In the genomic region with DNA sequence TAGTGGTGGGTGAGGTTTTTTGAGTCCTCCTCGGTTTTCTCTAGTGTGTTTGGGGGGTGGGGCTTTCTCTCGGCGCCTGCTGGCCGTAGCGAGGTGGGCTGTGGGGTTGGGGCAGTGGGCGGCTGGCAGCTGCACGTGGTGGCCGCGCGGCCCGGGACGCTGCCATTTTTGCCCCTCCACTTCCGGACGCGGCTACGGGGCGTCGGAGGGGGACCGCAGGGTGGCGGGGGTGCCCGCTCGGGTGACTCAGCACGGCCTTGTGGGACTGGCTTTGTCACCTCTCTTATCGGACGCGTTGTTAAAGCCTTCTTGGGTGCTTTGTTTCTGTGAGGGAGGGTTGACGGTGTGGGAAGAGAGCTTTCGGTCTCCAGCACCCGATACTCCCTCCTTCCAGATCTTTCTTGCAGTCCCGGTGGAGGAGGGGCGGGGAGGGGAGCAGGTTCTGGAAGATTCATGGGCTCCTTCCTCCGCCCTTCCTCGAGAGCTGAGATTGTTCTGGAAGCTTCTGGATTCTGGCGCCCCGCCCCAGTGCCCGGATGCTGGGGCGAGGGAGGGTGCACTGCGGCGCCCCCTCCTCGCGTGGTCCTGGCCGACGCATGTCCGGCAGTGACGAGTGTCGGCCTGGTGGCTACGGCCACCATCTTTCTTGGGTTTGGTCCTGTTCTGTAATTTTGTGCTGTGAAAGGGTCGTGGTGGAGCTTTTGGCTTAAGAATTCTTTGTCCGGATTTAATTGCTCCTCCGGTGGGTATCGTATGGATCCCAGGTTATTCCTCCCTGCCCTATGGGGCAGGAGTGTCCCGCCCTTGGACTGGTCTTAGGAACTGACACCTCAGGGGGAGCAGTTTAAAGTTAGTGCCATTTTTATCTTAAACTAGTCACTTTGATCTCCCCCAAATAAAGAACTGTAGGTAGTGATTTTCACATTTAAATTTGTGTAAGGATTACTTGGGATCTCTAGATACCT, we compare ENCODE assay signal across 1 cellular context.
A peak's percentile ranks its signal among the peaks of the same experiment; 100 is the strongest.
TF ChIP-seq lines count a peak whose summit lies in the region.

No MANE protein-coding gene starts in this region.

TF ChIP-seq in HepG2, 621 proteins besides CTCF, POLR2A, EP300 and RAD21 (continued from another document and continues in another):
- no peak for TF ChIP-seq CREBL2 (CRISPR knock-in tag; IDR thresholded peaks at IDR 0.05; ENCODE audit: borderline replicate concordance)
- no peak for TF ChIP-seq MLX (CRISPR knock-in tag; IDR thresholded peaks at IDR 0.05)
- no peak for TF ChIP-seq ZBTB40 (IDR thresholded peaks at IDR 0.05)
- no peak for TF ChIP-seq ZBTB40 (CRISPR knock-in tag; IDR thresholded peaks at IDR 0.05)
- peak; percentile 71 for TF ChIP-seq HNRNPK (IDR thresholded peaks at IDR 0.05; ENCODE audit: low read depth, low read length, poor library complexity, severe bottlenecking)
- peak; percentile 15; the same call in 1 of the 2 replicates for TF ChIP-seq ZNF782 (CRISPR knock-in tag; IDR thresholded peaks at IDR 0.05; ENCODE audit: borderline replicate concordance)
- no peak; the same call in 1 of the 2 replicates for TF ChIP-seq ZNF251 (CRISPR knock-in tag; IDR thresholded peaks at IDR 0.05)
- TF ChIP-seq REPIN1 (CRISPR knock-in tag; IDR thresholded peaks at IDR 0.05; ENCODE audit: borderline replicate concordance, low read depth): 0 out of 2 replicates have a peak, but pooled peaks have one; percentile 4
- no peak for TF ChIP-seq CBX1 (IDR thresholded peaks at IDR 0.05; ENCODE audit: low read depth)
- no peak for TF ChIP-seq GATA4 (IDR thresholded peaks at IDR 0.05; ENCODE audit: borderline replicate concordance, low read depth)
- TF ChIP-seq ZUFSP (CRISPR knock-in tag; IDR thresholded peaks at IDR 0.05; ENCODE audit: borderline replicate concordance): no peak
- no peak for TF ChIP-seq ZSCAN12 (CRISPR knock-in tag; IDR thresholded peaks at IDR 0.05)
- TF ChIP-seq, protein P1, sequence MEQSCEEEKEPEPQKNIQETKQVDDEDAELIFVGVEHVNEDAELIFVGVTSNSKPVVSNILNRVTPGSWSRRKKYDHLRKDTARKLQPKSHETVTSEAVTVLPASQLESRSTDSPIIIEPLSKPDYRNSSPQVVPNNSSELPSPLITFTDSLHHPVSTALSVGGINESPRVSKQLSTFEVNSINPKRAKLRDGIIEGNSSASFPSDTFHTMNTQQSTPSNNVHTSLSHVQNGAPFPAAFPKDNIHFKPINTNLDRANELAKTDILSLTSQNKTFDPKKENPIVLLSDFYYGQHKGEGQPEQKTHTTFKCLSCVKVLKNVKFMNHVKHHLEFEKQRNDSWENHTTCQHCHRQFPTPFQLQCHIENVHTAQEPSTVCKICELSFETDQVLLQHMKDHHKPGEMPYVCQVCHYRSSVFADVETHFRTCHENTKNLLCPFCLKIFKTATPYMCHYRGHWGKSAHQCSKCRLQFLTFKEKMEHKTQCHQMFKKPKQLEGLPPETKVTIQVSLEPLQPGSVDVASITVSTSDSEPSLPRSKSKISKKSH (CRISPR knock-in tag; IDR thresholded peaks at IDR 0.05; ENCODE audit: borderline replicate concordance): peak; percentile 77; the same call in 1 of the 2 replicates
- no peak for TF ChIP-seq PRMT3 (CRISPR knock-in tag; IDR thresholded peaks at IDR 0.05; ENCODE audit: borderline replicate concordance, low read depth)
- TF ChIP-seq POGZ (CRISPR knock-in tag; IDR thresholded peaks at IDR 0.05): no peak
- no peak for TF ChIP-seq WIZ (CRISPR knock-in tag; IDR thresholded peaks at IDR 0.05)
- no peak for TF ChIP-seq FOSL1 (CRISPR knock-in tag; IDR thresholded peaks at IDR 0.05; ENCODE audit: borderline replicate concordance)
- no peak for TF ChIP-seq FIP1L1 (IDR thresholded peaks at IDR 0.05; ENCODE audit: borderline replicate concordance, insufficient read depth, low read depth, low read length)
- no peak for TF ChIP-seq DNMT3B (CRISPR knock-in tag; conservative IDR thresholded peaks at IDR 0.05)
- TF ChIP-seq PAWR (CRISPR knock-in tag; IDR thresholded peaks at IDR 0.05; ENCODE audit: borderline replicate concordance): no peak
- no peak for TF ChIP-seq AKNA (CRISPR knock-in tag; IDR thresholded peaks at IDR 0.05; ENCODE audit: borderline replicate concordance)
- no peak for TF ChIP-seq TP53 (CRISPR knock-in tag; conservative IDR thresholded peaks at IDR 0.05)
- peak; percentile 99 for TF ChIP-seq AGO2 (optimal IDR thresholded peaks at IDR 0.05; ENCODE audit: low read depth, low read length)
- TF ChIP-seq ZNF207 (IDR thresholded peaks at IDR 0.05; ENCODE audit: borderline replicate concordance): no peak
- no peak for TF ChIP-seq ZKSCAN8 (CRISPR knock-in tag; IDR thresholded peaks at IDR 0.05; ENCODE audit: borderline replicate concordance)
- TF ChIP-seq ZNF274 (CRISPR knock-in tag; IDR thresholded peaks at IDR 0.05): peak; percentile 70; the same call in 1 of the 2 replicates
- peak; percentile 43; the same call in 1 of the 2 replicates for TF ChIP-seq ISL2 (CRISPR knock-in tag; IDR thresholded peaks at IDR 0.05)
- no peak for TF ChIP-seq CCDC6 (CRISPR knock-in tag; IDR thresholded peaks at IDR 0.05)
- no peak for TF ChIP-seq RBAK (CRISPR knock-in tag; IDR thresholded peaks at IDR 0.05)
- TF ChIP-seq ZNF337 (CRISPR knock-in tag; IDR thresholded peaks at IDR 0.05; ENCODE audit: borderline replicate concordance, low read depth): no peak
- TF ChIP-seq CENPT (CRISPR knock-in tag; IDR thresholded peaks at IDR 0.05; ENCODE audit: low read depth): no peak
- peak; percentile 84; the same call in 1 of the 2 replicates for TF ChIP-seq SRY (CRISPR knock-in tag; IDR thresholded peaks at IDR 0.05)
- TF ChIP-seq PBX3 (CRISPR knock-in tag; IDR thresholded peaks at IDR 0.05; ENCODE audit: borderline replicate concordance): no peak
